In the genomic region with DNA sequence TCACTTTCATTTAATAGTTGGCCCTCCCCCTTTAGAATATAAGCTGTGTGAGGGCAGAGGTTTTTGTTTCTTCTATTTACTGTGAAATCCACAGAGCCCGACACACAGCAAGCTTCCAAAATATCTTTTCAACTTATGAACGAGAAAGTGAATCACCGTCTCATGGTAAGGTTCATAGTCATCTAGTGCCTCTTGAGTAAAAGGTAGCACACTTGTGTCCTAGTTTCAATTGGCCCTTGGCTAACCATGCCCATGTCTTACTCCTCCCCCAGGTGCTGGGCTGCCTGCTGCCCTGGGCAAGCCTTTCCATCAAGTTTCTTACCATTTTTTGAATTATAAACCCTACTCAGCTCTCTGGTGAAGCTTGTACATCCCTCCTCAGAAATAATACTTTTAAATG, we compare ENCODE assay signal across 39 cellular contexts. TPM values are rescaled to one million over a fixed set of nuclear protein-coding genes. Genes with fewer than 3 reads are reported as not detected.
"Had no signal": no experiment of that assay in that cellular context is flagged by ENCODE, and none has a peak within 500 bp of the region (broad histone marks: within the 10 kb centered on the region; RNA-seq: fewer than 3 reads in every experiment).

No MANE protein-coding gene starts in this region.

- H3K27me3 ChIP-seq: ascending aorta, cardiac muscle cell had no signal

- H3K27ac Mint-ChIP-seq: activated B cell treated with CpG ODN at 0.5 μM for 24 hours; activated CD4-positive, alpha-beta memory T cell treated with anti-CD3 and anti-CD28 coated beads, Interleukin-2, amount 10 ng/mL, durations not matched to agents 7 days and 5 days; activated CD4-positive, alpha-beta T cell treated with anti-CD3 and anti-CD28 coated beads, Interleukin-2, amount 10 ng/mL, durations not matched to agents 24 days and 14 days; activated CD8-positive, alpha-beta memory T cell treated with anti-CD3 and anti-CD28 coated beads, Interleukin-2, amount 10 ng/mL, durations not matched to agents 7 days and 5 days; activated CD8-positive, alpha-beta T cell treated with anti-CD3 and anti-CD28 coated beads, Interleukin-2, amount 10 ng/mL, durations not matched to agents 7 days and 5 days; activated naive CD4-positive, alpha-beta T cell treated with anti-CD3 and anti-CD28 coated beads, Interleukin-2, amount 10 ng/mL, durations not matched to agents 7 days and 5 days; activated naive CD4-positive, alpha-beta T cell treated with anti-CD3 and anti-CD28 coated beads, Interleukin-2, amount 50 U/mL, for 24 hours; activated naive CD8-positive, alpha-beta T cell; activated naive CD8-positive, alpha-beta T cell treated with anti-CD3 and anti-CD28 coated beads, Interleukin-2, amount 10 ng/mL, durations not matched to agents 7 days and 5 days; activated naive CD8-positive, alpha-beta T cell treated with anti-CD3 and anti-CD28 coated beads, Interleukin-2, amount 50 U/mL, for 24 hours; activated T-cell treated with anti-CD3 and anti-CD28 coated beads, Interleukin-2, amount 50 U/mL, for 24 hours; activated T-helper 2 cell treated with anti-CD3 and anti-CD28 coated beads, Interferon-gamma antibody, Interleukin-2, Interleukin-4, amounts not matched to agents 10 μg/mL and 5 μg/mL and 100 μg/mL, durations not matched to agents 14 hours and 24 hours and 36 hours; brain; T-helper 1 cell treated with Interleukin-12 subunit alpha and Interleukin-12 subunit beta and Interleukin-4 antibody, amounts not matched to agents 30 μg/mL and 1 μg/mL, for 36 hours; T-helper 2 cell treated with Interferon-gamma antibody and Interleukin-4, amounts not matched to agents 5 μg/mL and 100 μg/mL, for 36 hours had no signal

- H3K4me1 Mint-ChIP-seq: activated B cell treated with CpG ODN at 0.5 μM for 24 hours; activated CD4-positive, alpha-beta memory T cell treated with anti-CD3 and anti-CD28 coated beads, Interleukin-2, amount 10 ng/mL, durations not matched to agents 7 days and 5 days; activated CD4-positive, alpha-beta T cell treated with anti-CD3 and anti-CD28 coated beads, Interleukin-2, amount 10 ng/mL, durations not matched to agents 24 days and 14 days; activated CD8-positive, alpha-beta memory T cell treated with anti-CD3 and anti-CD28 coated beads, Interleukin-2, amount 10 ng/mL, durations not matched to agents 7 days and 5 days; activated naive CD4-positive, alpha-beta T cell treated with anti-CD3 and anti-CD28 coated beads, Interleukin-2, amount 10 ng/mL, durations not matched to agents 7 days and 5 days; activated naive CD4-positive, alpha-beta T cell treated with anti-CD3 and anti-CD28 coated beads, Interleukin-2, amount 50 U/mL, for 24 hours; activated naive CD8-positive, alpha-beta T cell treated with anti-CD3 and anti-CD28 coated beads, Interleukin-2, amount 10 ng/mL, durations not matched to agents 7 days and 5 days; activated naive CD8-positive, alpha-beta T cell treated with anti-CD3 and anti-CD28 coated beads, Interleukin-2, amount 50 U/mL, for 24 hours; brain; central memory CD8-positive, alpha-beta T cell had no signal

- H3K9me3 Mint-ChIP-seq: activated B cell treated with CpG ODN at 0.5 μM for 24 hours; activated CD4-positive, alpha-beta memory T cell treated with anti-CD3 and anti-CD28 coated beads, Interleukin-2, amount 10 ng/mL, durations not matched to agents 7 days and 5 days; activated CD4-positive, alpha-beta T cell treated with anti-CD3 and anti-CD28 coated beads, Interleukin-2, amount 10 ng/mL, durations not matched to agents 24 days and 14 days; activated naive CD4-positive, alpha-beta T cell treated with anti-CD3 and anti-CD28 coated beads, Interleukin-2, amount 10 ng/mL, durations not matched to agents 7 days and 5 days; activated naive CD4-positive, alpha-beta T cell treated with anti-CD3 and anti-CD28 coated beads, Interleukin-2, amount 50 U/mL, for 24 hours; activated naive CD8-positive, alpha-beta T cell treated with anti-CD3 and anti-CD28 coated beads, Interleukin-2, amount 10 ng/mL, durations not matched to agents 7 days and 5 days; activated naive CD8-positive, alpha-beta T cell treated with anti-CD3 and anti-CD28 coated beads, Interleukin-2, amount 50 U/mL, for 24 hours; activated T-cell treated with anti-CD3 and anti-CD28 coated beads, Interleukin-2, amount 50 U/mL, for 24 hours; activated T-helper 2 cell treated with anti-CD3 and anti-CD28 coated beads, Interferon-gamma antibody, Interleukin-2, Interleukin-4, amounts not matched to agents 10 μg/mL and 5 μg/mL and 100 μg/mL, durations not matched to agents 14 hours and 24 hours and 36 hours; brain; central memory CD8-positive, alpha-beta T cell; T-helper 1 cell treated with Interleukin-12 subunit alpha and Interleukin-12 subunit beta and Interleukin-4 antibody, amounts not matched to agents 30 μg/mL and 1 μg/mL, for 36 hours; T-helper 2 cell treated with Interferon-gamma antibody and Interleukin-4, amounts not matched to agents 5 μg/mL and 100 μg/mL, for 36 hours had no signal

- H3K4me3 Mint-ChIP-seq: activated B cell treated with CpG ODN at 0.5 μM for 24 hours; activated CD4-positive, alpha-beta memory T cell treated with anti-CD3 and anti-CD28 coated beads, Interleukin-2, amount 10 ng/mL, durations not matched to agents 7 days and 5 days; activated CD4-positive, alpha-beta T cell treated with anti-CD3 and anti-CD28 coated beads, Interleukin-2, amount 10 ng/mL, durations not matched to agents 24 days and 14 days; activated CD8-positive, alpha-beta memory T cell treated with anti-CD3 and anti-CD28 coated beads, Interleukin-2, amount 10 ng/mL, durations not matched to agents 7 days and 5 days; activated CD8-positive, alpha-beta T cell treated with anti-CD3 and anti-CD28 coated beads, Interleukin-2, amount 10 ng/mL, durations not matched to agents 7 days and 5 days; activated naive CD4-positive, alpha-beta T cell treated with anti-CD3 and anti-CD28 coated beads, Interleukin-2, amount 10 ng/mL, durations not matched to agents 7 days and 5 days; activated naive CD4-positive, alpha-beta T cell treated with anti-CD3 and anti-CD28 coated beads, Interleukin-2, amount 50 U/mL, for 24 hours; activated naive CD8-positive, alpha-beta T cell; activated naive CD8-positive, alpha-beta T cell treated with anti-CD3 and anti-CD28 coated beads, Interleukin-2, amount 10 ng/mL, durations not matched to agents 7 days and 5 days; activated naive CD8-positive, alpha-beta T cell treated with anti-CD3 and anti-CD28 coated beads, Interleukin-2, amount 50 U/mL, for 24 hours; activated T-cell treated with anti-CD3 and anti-CD28 coated beads, Interleukin-2, amount 50 U/mL, for 24 hours; brain; central memory CD8-positive, alpha-beta T cell; T-helper 1 cell treated with Interleukin-12 subunit alpha and Interleukin-12 subunit beta and Interleukin-4 antibody, amounts not matched to agents 30 μg/mL and 1 μg/mL, for 36 hours; T-helper 2 cell treated with Interferon-gamma antibody and Interleukin-4, amounts not matched to agents 5 μg/mL and 100 μg/mL, for 36 hours had no signal

- H3K36me3 ChIP-seq: ascending aorta, cardiac muscle cell had no signal

- H3K4me3 ChIP-seq: ascending aorta, cardiac muscle cell had no signal

- H3K4me1 ChIP-seq: ascending aorta had no signal

- H3K36me3 Mint-ChIP-seq: activated CD8-positive, alpha-beta memory T cell treated with anti-CD3 and anti-CD28 coated beads, Interleukin-2, amount 10 ng/mL, durations not matched to agents 7 days and 5 days; activated naive CD4-positive, alpha-beta T cell treated with anti-CD3 and anti-CD28 coated beads, Interleukin-2, amount 10 ng/mL, durations not matched to agents 7 days and 5 days; activated naive CD4-positive, alpha-beta T cell treated with anti-CD3 and anti-CD28 coated beads, Interleukin-2, amount 50 U/mL, for 24 hours; activated naive CD8-positive, alpha-beta T cell; activated naive CD8-positive, alpha-beta T cell treated with anti-CD3 and anti-CD28 coated beads, Interleukin-2, amount 10 ng/mL, durations not matched to agents 7 days and 5 days; brain had no signal

- H3K9me3 ChIP-seq: ascending aorta had no signal

- ATAC-seq: activated CD8-positive, alpha-beta memory T cell treated with anti-CD3 and anti-CD28 coated beads, Interleukin-2, amount 10 ng/mL, durations not matched to agents 7 days and 5 days; activated CD8-positive, alpha-beta T cell treated with anti-CD3 and anti-CD28 coated beads, Interleukin-2, amount 10 ng/mL, durations not matched to agents 7 days and 5 days; activated naive CD8-positive, alpha-beta T cell treated with anti-CD3 and anti-CD28 coated beads, Interleukin-2, amount 50 U/mL, for 24 hours had no signal

- FAIRE-seq: bronchial epithelial cell, TTC549 had no signal

- DNase-seq: activated B cell treated with CpG ODN at 0.5 μM for 24 hours; activated CD4-positive, alpha-beta memory T cell treated with anti-CD3 and anti-CD28 coated beads, Interleukin-2, amount 10 ng/mL, durations not matched to agents 7 days and 5 days; activated CD4-positive, alpha-beta T cell treated with anti-CD3 and anti-CD28 coated beads for 4 hours; activated CD4-positive, alpha-beta T cell treated with anti-CD3 and anti-CD28 coated beads, Interleukin-2, amount 10 ng/mL, durations not matched to agents 24 days and 14 days; activated CD4-positive, alpha-beta T cell treated with anti-CD3 and anti-CD28 coated beads, Interleukin-2, amount 50 U/mL, for 1 hour; activated CD4-positive, alpha-beta T cell treated with anti-CD3 and anti-CD28 coated beads, Interleukin-2, amount 50 U/mL, for 48 hours; activated CD4-positive, CD25-positive, alpha-beta regulatory T cell treated with anti-CD3 and anti-CD28 coated beads, Interleukin-2, amount 50 U/mL, for 72 hours; activated CD8-positive, alpha-beta memory T cell treated with anti-CD3 and anti-CD28 coated beads for 24 hours; activated CD8-positive, alpha-beta memory T cell treated with anti-CD3 and anti-CD28 coated beads, Interleukin-2, amount 10 ng/mL, durations not matched to agents 7 days and 5 days; activated CD8-positive, alpha-beta memory T cell treated with anti-CD3 and anti-CD28 coated beads, Interleukin-2, amount 50 U/mL, for 48 hours; activated CD8-positive, alpha-beta T cell treated with anti-CD3 and anti-CD28 coated beads, Interleukin-2, amount 10 ng/mL, durations not matched to agents 7 days and 5 days; activated effector memory CD4-positive, alpha-beta T cell treated with Interleukin-2 at 50 U/mL for 16 hours; activated gamma-delta T cell; activated naive CD4-positive, alpha-beta T cell treated with anti-CD3 and anti-CD28 coated beads, Interleukin-2, amount 10 ng/mL, durations not matched to agents 7 days and 5 days; activated naive CD4-positive, alpha-beta T cell treated with Interleukin-2 at 50 U/mL for 16 hours; activated naive CD8-positive, alpha-beta T cell treated with anti-CD3 and anti-CD28 coated beads, Interleukin-2, amount 10 ng/mL, durations not matched to agents 7 days and 5 days; activated naive CD8-positive, alpha-beta T cell treated with anti-CD3 and anti-CD28 coated beads, Interleukin-2, amount 50 U/mL, for 24 hours; activated T-cell treated with anti-CD3 and anti-CD28 coated beads, Interleukin-2, amount 50 U/mL, for 24 hours; activated T-cell treated with anti-CD3 and anti-CD28 coated beads, Interleukin-2, amount 50 U/mL, for 48 hours; amygdala; anterior cingulate cortex; caudate nucleus; cerebellar nuclear complex; T-helper 1 cell; T-helper 2 cell; T-helper 9 cell had no signal

- H3K27ac ChIP-seq: ascending aorta, cardiac muscle cell, VCaP had no signal

- H3K27me3 Mint-ChIP-seq: activated B cell treated with CpG ODN at 0.5 μM for 24 hours; activated CD4-positive, alpha-beta memory T cell treated with anti-CD3 and anti-CD28 coated beads, Interleukin-2, amount 10 ng/mL, durations not matched to agents 7 days and 5 days; activated CD4-positive, alpha-beta T cell treated with anti-CD3 and anti-CD28 coated beads, Interleukin-2, amount 10 ng/mL, durations not matched to agents 24 days and 14 days; activated CD8-positive, alpha-beta memory T cell treated with anti-CD3 and anti-CD28 coated beads, Interleukin-2, amount 10 ng/mL, durations not matched to agents 7 days and 5 days; activated naive CD4-positive, alpha-beta T cell treated with anti-CD3 and anti-CD28 coated beads, Interleukin-2, amount 10 ng/mL, durations not matched to agents 7 days and 5 days; activated naive CD4-positive, alpha-beta T cell treated with anti-CD3 and anti-CD28 coated beads, Interleukin-2, amount 50 U/mL, for 24 hours; activated naive CD8-positive, alpha-beta T cell treated with anti-CD3 and anti-CD28 coated beads, Interleukin-2, amount 10 ng/mL, durations not matched to agents 7 days and 5 days had no signal

RNA-seq across cellular contexts. Expression of a gene that starts 12.4 kb away (rescaled TPM):
- total RNA-seq: activated B cell treated with CpG ODN at 0.5 μM for 24 hours; activated CD4-positive, alpha-beta memory T cell treated with anti-CD3 and anti-CD28 coated beads, Interleukin-2, amount 10 ng/mL, durations not matched to agents 7 days and 5 days; activated CD4-positive, alpha-beta T cell treated with anti-CD3 and anti-CD28 coated beads, Interleukin-2, amount 10 ng/mL, durations not matched to agents 24 days and 14 days; activated CD8-positive, alpha-beta memory T cell treated with anti-CD3 and anti-CD28 coated beads, Interleukin-2, amount 10 ng/mL, durations not matched to agents 7 days and 5 days; activated CD8-positive, alpha-beta T cell treated with anti-CD3 and anti-CD28 coated beads, Interleukin-2, amount 10 ng/mL, durations not matched to agents 7 days and 5 days; activated naive CD8-positive, alpha-beta T cell treated with anti-CD3 and anti-CD28 coated beads, Interleukin-2, amount 10 ng/mL, durations not matched to agents 7 days and 5 days; activated T-helper 2 cell treated with anti-CD3 and anti-CD28 coated beads, Interferon-gamma antibody, Interleukin-2, Interleukin-4, amounts not matched to agents 10 μg/mL and 5 μg/mL and 100 μg/mL, durations not matched to agents 14 hours and 24 hours and 36 hours; bronchial epithelial cell; cardiac muscle cell; chondrocyte had no signal
- polyA plus RNA-seq: cardiac muscle cell had no signal

RNA-seq across cellular contexts. Expression of a gene that starts 12.8 kb away (rescaled TPM):
- total RNA-seq: activated B cell treated with CpG ODN at 0.5 μM for 24 hours; activated CD4-positive, alpha-beta memory T cell treated with anti-CD3 and anti-CD28 coated beads, Interleukin-2, amount 10 ng/mL, durations not matched to agents 7 days and 5 days; activated CD4-positive, alpha-beta T cell treated with anti-CD3 and anti-CD28 coated beads, Interleukin-2, amount 10 ng/mL, durations not matched to agents 24 days and 14 days; activated CD8-positive, alpha-beta memory T cell treated with anti-CD3 and anti-CD28 coated beads, Interleukin-2, amount 10 ng/mL, durations not matched to agents 7 days and 5 days; activated CD8-positive, alpha-beta T cell treated with anti-CD3 and anti-CD28 coated beads, Interleukin-2, amount 10 ng/mL, durations not matched to agents 7 days and 5 days; activated naive CD8-positive, alpha-beta T cell treated with anti-CD3 and anti-CD28 coated beads, Interleukin-2, amount 10 ng/mL, durations not matched to agents 7 days and 5 days; activated T-helper 2 cell treated with anti-CD3 and anti-CD28 coated beads, Interferon-gamma antibody, Interleukin-2, Interleukin-4, amounts not matched to agents 10 μg/mL and 5 μg/mL and 100 μg/mL, durations not matched to agents 14 hours and 24 hours and 36 hours; ascending aorta; bronchial epithelial cell; cardiac muscle cell; chondrocyte had no signal
- polyA plus RNA-seq: cardiac muscle cell had no signal
